In genomic region chr1:210477328-210477924, GRCh38 we compare ENCODE assay signal across 14 cellular contexts.
DNase-seq lines count a peak whose midpoint lies in the region; ATAC-seq and TF ChIP-seq lines count a peak whose summit lies in the region.
"Had no signal": no experiment of that assay in that cellular context is flagged by ENCODE, and none has a peak within 500 bp of the region (broad histone marks: within the 10 kb centered on the region; RNA-seq: fewer than 3 reads in every experiment).

No MANE protein-coding gene starts in this region.

- peak; percentile 48 for DNase-seq in A172 (ENCODE audit: low spot score)
- DNase-seq in H7 = peak; percentile 9
- peak; percentile 63 for DNase-seq in NCI-H82 (lab: John Stamatoyannopoulos, UW)
- DNase-seq in epithelial cell of esophagus (ENCODE audit: low read depth) = peak; percentile 15
- no peak for DNase-seq in stimulated activated CD8-positive, alpha-beta memory T cell treated with anti-CD3 and anti-CD28 coated beads, Interleukin-4, amount 100 ng/mL, for 48 hours
- no peak for DNase-seq in dermis blood vessel endothelial cell
- DNase-seq in brain microvascular endothelial cell = no peak
- DNase-seq: activated CD4-positive, alpha-beta T cell treated with anti-CD3 and anti-CD28 coated beads for 48 hours; gastrocnemius medialis; kidney glomerular epithelial cell; stimulated activated CD4-positive, alpha-beta T cell treated with anti-CD3 and anti-CD28 coated beads, Interleukin-1b, Interleukin-23, amount 100 ng/mL, for 48 hours; T-helper 17 cell had no signal

- TF ChIP-seq CTCF in epithelial cell of esophagus (IDR thresholded peaks at IDR 0.05; ENCODE audit: insufficient read depth, low read depth, low read length, missing control alignments) (peak; percentile 3), gastroesophageal sphincter (IDR thresholded peaks at IDR 0.05) (no peak), brain microvascular endothelial cell (IDR thresholded peaks at IDR 0.05; ENCODE audit: low read depth, low read length, missing control alignments) (no peak)

- no peak overlapping the region for H3K4me3 ChIP-seq in H7 (ENCODE audit: insufficient read depth, low read depth, low read length)
- H3K4me3 ChIP-seq in epithelial cell of esophagus (ENCODE audit: low read length) = no peak overlapping the region
- no peak overlapping the region for H3K4me3 ChIP-seq in gastroesophageal sphincter
- no peak overlapping the region for H3K4me3 ChIP-seq in brain microvascular endothelial cell (ENCODE audit: low read depth, low read length)
- H3K4me3 ChIP-seq: ascending aorta, gastrocnemius medialis had no signal

- H3K36me3 ChIP-seq in H7 (replicated peaks; ENCODE audit: control insufficient read depth, insufficient read depth, low read length) (no peaks in the 10 kb centered on the region), gastroesophageal sphincter (no peaks in the 10 kb centered on the region), brain microvascular endothelial cell (replicated peaks) (no peaks in the 10 kb centered on the region)
- H3K36me3 ChIP-seq: ascending aorta, gastrocnemius medialis had no signal

- in situ Hi-C loops in brain microvascular endothelial cell (cut with HindIII; ENCODE audit: low pct_ligation_motif_present, low sequenced_read_pairs) = no loop called here

- ATAC-seq in gastroesophageal sphincter = no peak
- ATAC-seq: gastrocnemius medialis, T-helper 17 cell had no signal

- H3K27me3 ChIP-seq in H7 (ENCODE audit: control insufficient read depth, insufficient read depth, low read length) = no peaks in the 10 kb centered on the region
- H3K27me3 ChIP-seq in gastroesophageal sphincter = no peaks in the 10 kb centered on the region
- H3K27me3 ChIP-seq in brain microvascular endothelial cell (replicated peaks) = no peaks in the 10 kb centered on the region
- H3K27me3 ChIP-seq: ascending aorta, gastrocnemius medialis had no signal

- TF ChIP-seq POLR2A in gastroesophageal sphincter (IDR thresholded peaks at IDR 0.05) = no peak

- no peak for TF ChIP-seq EP300 in gastroesophageal sphincter (IDR thresholded peaks at IDR 0.05)

- no peaks in the 10 kb centered on the region for H3K4me1 ChIP-seq in gastroesophageal sphincter
- H3K4me1 ChIP-seq: ascending aorta, gastrocnemius medialis had no signal

- WGBS in gastroesophageal sphincter (ENCODE audit: low coverage in 1 of 2), 2 donors = 46 to 62% methylated on average over 5 of the region's 5 CpGs

- no peaks in the 10 kb centered on the region for H3K9me3 ChIP-seq in gastroesophageal sphincter
- H3K9me3 ChIP-seq: ascending aorta, gastrocnemius medialis had no signal

- no peak overlapping the region for H3K27ac ChIP-seq in gastroesophageal sphincter
- no peak overlapping the region for H3K27ac ChIP-seq in brain microvascular endothelial cell
- H3K27ac ChIP-seq: ascending aorta, gastrocnemius medialis had no signal

Comparison
In these comparisons a context has a peak if more than half of its experiments do, and no peak if none do; other contexts are left out.
1. DNase-seq: peak in A172 (single experiment), H7 (single experiment), NCI-H82 (single experiment) and epithelial cell of esophagus (single experiment); none in stimulated activated CD8-positive, alpha-beta memory T cell treated with anti-CD3 and anti-CD28 coated beads, Interleukin-4, amount 100 ng/mL, for 48 hours (single experiment), dermis blood vessel endothelial cell (single experiment) and brain microvascular endothelial cell (single experiment).